8 cellular contexts compared by ENCODE assay signal in the genomic region with DNA sequence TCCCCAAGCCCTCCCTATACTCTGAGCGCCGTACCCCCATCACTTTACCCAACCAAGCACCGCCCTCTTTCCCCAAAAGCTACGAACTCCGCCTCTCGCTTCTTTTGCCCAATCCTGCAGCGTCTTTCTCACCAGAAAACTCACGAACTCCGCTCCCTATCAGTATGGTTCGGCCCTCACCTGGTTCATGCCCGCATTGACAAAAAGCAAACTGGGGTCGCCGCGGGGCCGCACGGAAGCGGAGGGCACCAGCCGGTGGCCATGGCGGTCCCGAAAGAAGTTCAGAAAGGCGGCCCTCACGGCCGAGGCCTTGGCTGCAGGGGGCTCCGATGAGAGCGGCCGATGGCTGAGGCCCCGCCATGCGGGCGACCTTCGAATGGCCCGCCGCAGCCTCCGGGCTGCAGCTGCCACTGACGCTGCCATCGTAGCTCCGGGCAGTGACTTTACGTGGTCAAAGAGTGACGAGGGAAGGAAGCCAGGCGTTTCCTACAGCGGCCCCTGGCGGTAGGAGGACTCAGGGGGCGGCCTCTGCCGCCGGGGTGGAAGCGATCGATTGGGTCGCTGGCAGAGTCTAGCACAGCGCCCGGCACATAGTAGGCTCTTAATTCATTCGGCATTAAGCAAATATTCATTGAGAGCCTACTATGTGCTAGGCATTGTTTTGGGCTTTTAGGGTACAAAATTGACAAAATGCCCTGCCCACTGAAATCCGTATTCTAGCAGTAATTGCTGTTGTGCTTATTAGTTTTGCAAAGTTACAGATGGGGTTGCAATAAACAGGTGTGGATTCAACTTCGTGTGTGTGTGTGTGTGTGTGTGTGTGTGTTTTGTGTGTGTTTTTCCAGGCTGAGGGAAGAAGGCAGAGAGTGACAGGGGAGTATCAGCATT. TPM values are rescaled to one million over a fixed set of nuclear protein-coding genes. Genes with fewer than 3 reads are reported as not detected.
DNase-seq lines count a peak whose midpoint lies in the region; ATAC-seq, FAIRE-seq and TF ChIP-seq lines count a peak whose summit lies in the region.

TSS of gene AARS2 (minus strand) at position 447 of the 888 bp plus-strand sequence. CDS start at position 423, 24 bp downstream.

- peaks cover 9% of the 10 kb centered on the region for H3K36me3 Mint-ChIP-seq in progenitor cell of endocrine pancreas (ENCODE audit: insufficient read depth)

- ATAC-seq in HG02840 (IDR thresholded peaks at IDR 0.05; ENCODE audit: low FRiP score, unreplicated experiment), result peak; percentile 79

- H3K27me3 ChIP-seq in left ventricle myocardium inferior (ENCODE audit: low read depth), result peaks cover 9% of the 10 kb centered on the region

- H3K4me3 ChIP-seq in left ventricle myocardium inferior, result peak within 1 kb of the TSS; percentile 97

- peak; percentile 96 for FAIRE-seq in GM12892 (lab: Jason Lieb, UNC)

- no peaks in the 10 kb centered on the region for H3K9me3 Mint-ChIP-seq in progenitor cell of endocrine pancreas (ENCODE audit: low read depth)

- TF ChIP-seq POLR2A in GM12892 (IDR thresholded peaks at IDR 0.05; ENCODE audit: low read depth, low read length), result peak; percentile 99

- no peaks in the 10 kb centered on the region for H3K9me3 ChIP-seq in left ventricle myocardium inferior (replicated peaks)

- H3K36me3 ChIP-seq in left ventricle myocardium inferior, result peaks cover 35% of the 10 kb centered on the region

- peak; percentile 85 for DNase-seq in GM12892 (ENCODE audit: insufficient read length)
- DNase-seq in NCI-H1436 treated with DMSO at 0.1 percent for 48 hours (lab: John Stamatoyannopoulos, UW), result peak; percentile 34
- DNase-seq in T-helper 1 cell, result peak; percentile 72 to 89 (median 82)
- DNase-seq in amniotic epithelial cell (ENCODE audit: low read depth), result peak; percentile 74
- DNase-seq in left ventricle myocardium inferior, result peak; percentile 90
- peak; percentile 89 for DNase-seq in progenitor cell of endocrine pancreas (ENCODE audit: low spot score, unreplicated experiment)
- peak; percentile 89 for DNase-seq in ureter (ENCODE audit: low spot score)

- intact Hi-C loops in left ventricle myocardium inferior (cut with micrococcal nuclease), result no loop called here

- H3K4me1 ChIP-seq in left ventricle myocardium inferior, result peaks cover 40% of the 10 kb centered on the region

- peak within 1 kb of the TSS; percentile 95 for H3K27ac Mint-ChIP-seq in progenitor cell of endocrine pancreas

- H3K27ac ChIP-seq in left ventricle myocardium inferior (replicated peaks), result peak within 1 kb of the TSS; percentile 87

- H3K27me3 Mint-ChIP-seq in progenitor cell of endocrine pancreas, result peaks cover 5% of the 10 kb centered on the region

- H3K4me1 Mint-ChIP-seq in progenitor cell of endocrine pancreas (ENCODE audit: low read depth), result peaks cover 22% of the 10 kb centered on the region

- peak; percentile 99 for TF ChIP-seq CTCF in left ventricle myocardium inferior (IDR thresholded peaks at IDR 0.05; ENCODE audit: borderline replicate concordance)
- peak; percentile 99 for TF ChIP-seq CTCF in progenitor cell of endocrine pancreas (IDR thresholded peaks at IDR 0.05; ENCODE audit: unreplicated experiment)

- peak within 1 kb of the TSS; percentile 98 for H3K4me3 Mint-ChIP-seq in progenitor cell of endocrine pancreas (ENCODE audit: low read depth)

RNA-seq across cellular contexts. Expression of gene AARS2, which starts in this region (rescaled TPM):
- polyA plus RNA-seq in GM12892 (2012; ENCODE audit: missing spikeins), result 6.2 TPM
- total RNA-seq in left ventricle myocardium inferior (10.6 TPM), progenitor cell of endocrine pancreas (26.5 and 28.8 TPM in 2 replicates), ureter (17.4 TPM)

Comparison
In these comparisons a context has a peak if more than half of its experiments do, and no peak if none do; other contexts are left out.
1. Peak in every context shown above with its lines: DNase-seq, ATAC-seq, H3K4me3 ChIP-seq and H3K27ac ChIP-seq.
2. DNase-seq: peak in every context shown above with its lines; median percentile 90 in left ventricle myocardium inferior; 89 in progenitor cell of endocrine pancreas; 89 in ureter; 85 in GM12892; 82 in T-helper 1 cell; 74 in amniotic epithelial cell; 34 in NCI-H1436 treated with DMSO at 0.1 percent for 48 hours.